In genomic region chr10:132448248-132448731, GRCh38 we compare ENCODE assay signal across 8 cellular contexts. TPM values are rescaled to one million over a fixed set of nuclear protein-coding genes. Genes with fewer than 3 reads are reported as not detected.
A peak's percentile ranks its signal among the peaks of the same experiment; 100 is the strongest.
DNase-seq lines count a peak whose midpoint lies in the region; ATAC-seq and TF ChIP-seq lines count a peak whose summit lies in the region.

No MANE protein-coding gene starts in this region.

- DNase-seq in activated T-cell treated with anti-CD3 and anti-CD28 coated beads for 1 hour (ENCODE audit: low read depth) (peak; percentile 31), Panc1 (ENCODE audit: low read depth, low spot score) (peak; percentile 69), dorsolateral prefrontal cortex (no peak)
- no peak for DNase-seq in activated T-cell treated with anti-CD3 and anti-CD28 coated beads, Interleukin-2, amount 50 U/mL, for 4 hours
- DNase-seq in activated naive CD8-positive, alpha-beta T cell treated with anti-CD3 and anti-CD28 coated beads, Interleukin-2, amount 10 ng/mL, durations not matched to agents 7 days and 5 days, result peak; percentile 78

- H3K27ac ChIP-seq in Panc1 (ENCODE audit: low read length) (peak overlapping the region; percentile 98), liver (ENCODE audit: low read depth in 1 of 2, low read length in 2 of 2) (peak overlapping the region in 1 of 2 donors; percentile 60), dorsolateral prefrontal cortex (peak overlapping the region in 2 of 59 donors; percentile 28 to 73)

- no peak for ATAC-seq in activated T-cell treated with anti-CD3 and anti-CD28 coated beads, Interleukin-2, amount 50 U/mL, for 4 hours
- ATAC-seq in Panc1, result peak; percentile 35
- peak; percentile 6 for ATAC-seq in activated naive CD8-positive, alpha-beta T cell treated with anti-CD3 and anti-CD28 coated beads, Interleukin-2, amount 10 ng/mL, durations not matched to agents 7 days and 5 days (ENCODE audit: low read depth)
- ATAC-seq in GM19467 (IDR thresholded peaks at IDR 0.05; ENCODE audit: unreplicated experiment), result no peak

- intact Hi-C loops in Panc1 (cut with micrococcal nuclease; ENCODE audit: unreplicated experiment), result no loop called here
- intact Hi-C loops in dorsolateral prefrontal cortex (cut with DNase I), result no loop called here

- H3K27me3 ChIP-seq in Panc1 (ENCODE audit: control insufficient read depth, insufficient read depth, low read length), result no peaks in the 10 kb centered on the region
- H3K27me3 ChIP-seq in liver (ENCODE audit: control insufficient read depth in 4 of 4, insufficient read depth in 4 of 4, low read length in 3 of 4), result no peaks in the 10 kb centered on the region
- no peaks in the 10 kb centered on the region for H3K27me3 ChIP-seq in dorsolateral prefrontal cortex

- CTCF ChIA-PET in Panc1 (lab: Charles Lee), result no interaction called here

- no peak for TF ChIP-seq RAD21 in liver (IDR thresholded peaks at IDR 0.05)

- no peak overlapping the region for H3K4me3 ChIP-seq in Panc1 (ENCODE audit: low read depth in 2 of 2, low read length in 2 of 2)
- no peak overlapping the region for H3K4me3 ChIP-seq in liver (ENCODE audit: low read depth in 1 of 3, low read length in 3 of 3)
- no peak overlapping the region for H3K4me3 ChIP-seq in dorsolateral prefrontal cortex

- POLR2A ChIA-PET in Panc1 (lab: Charles Lee), result no interaction called here
- POLR2A ChIA-PET in activated naive CD8-positive, alpha-beta T cell treated with anti-CD3 and anti-CD28 coated beads, Interleukin-2, amount 10 ng/mL, durations not matched to agents 7 days and 5 days (lab: Charles Lee), result interaction anchor here (1.3 to 3.2 kb wide), 8 partner anchors 26 to 214 kb away, joined by 3 to 38 read pairs (median 7); partner anchors contain the start of gene PWWP2B

- H3K36me3 ChIP-seq in Panc1 (ENCODE audit: control insufficient read depth, insufficient read depth, low read length), result no peaks in the 10 kb centered on the region
- H3K36me3 ChIP-seq in liver (ENCODE audit: control insufficient read depth in 4 of 4, insufficient read depth in 3 of 4, low read depth in 1 of 4, low read length in 3 of 4), result no peaks in the 10 kb centered on the region

- in situ Hi-C loops in Panc1 (cut with HindIII; ENCODE audit: low pct_unique_long_range_greater_than_20kb, low sequenced_read_pairs), result no loop called here

- no TSS peak for BruUV-seq in Panc1 (replicated peaks; lab: Mats Ljungman, UMichigan)

- peaks cover 45% of the 10 kb centered on the region for H3K4me1 Mint-ChIP-seq in activated T-cell treated with anti-CD3 and anti-CD28 coated beads, Interleukin-2, amount 50 U/mL, for 4 hours (ENCODE audit: low read depth)
- peaks cover 23% of the 10 kb centered on the region for H3K4me1 Mint-ChIP-seq in activated naive CD8-positive, alpha-beta T cell treated with anti-CD3 and anti-CD28 coated beads, Interleukin-2, amount 10 ng/mL, durations not matched to agents 7 days and 5 days
- H3K4me1 Mint-ChIP-seq in stimulated activated naive CD8-positive, alpha-beta T cell treated with anti-CD3 and anti-CD28 coated beads, Interleukin-15, Interleukin-2, amounts not matched to agents 100 ng/mL and 50 ng/mL, for 24 hours (ENCODE audit: low read depth), result peaks cover 43% of the 10 kb centered on the region

- no peaks in the 10 kb centered on the region for H3K27me3 Mint-ChIP-seq in activated T-cell treated with anti-CD3 and anti-CD28 coated beads, Interleukin-2, amount 50 U/mL, for 4 hours (ENCODE audit: low read depth)
- no peaks in the 10 kb centered on the region for H3K27me3 Mint-ChIP-seq in activated naive CD8-positive, alpha-beta T cell treated with anti-CD3 and anti-CD28 coated beads, Interleukin-2, amount 10 ng/mL, durations not matched to agents 7 days and 5 days
- no peaks in the 10 kb centered on the region for H3K27me3 Mint-ChIP-seq in stimulated activated naive CD8-positive, alpha-beta T cell treated with anti-CD3 and anti-CD28 coated beads, Interleukin-15, Interleukin-2, amounts not matched to agents 100 ng/mL and 50 ng/mL, for 24 hours

- H3K9me3 ChIP-seq in Panc1 (ENCODE audit: control insufficient read depth, insufficient read depth, low read depth, low read length), result no peaks in the 10 kb centered on the region
- no peaks in the 10 kb centered on the region for H3K9me3 ChIP-seq in liver (ENCODE audit: control insufficient read depth in 4 of 4, low read length in 3 of 4)

- H3K4me1 ChIP-seq in Panc1 (ENCODE audit: control insufficient read depth, insufficient read depth, low read length), result peaks cover 81% of the 10 kb centered on the region
- peaks cover 5 to 19% (median 14%) of the 10 kb centered on the region in 4 donors for H3K4me1 ChIP-seq in liver (ENCODE audit: control insufficient read depth in 4 of 4, insufficient read depth in 4 of 4, low read length in 3 of 4)

- peak overlapping the region; percentile 97 for H3K27ac Mint-ChIP-seq in activated naive CD8-positive, alpha-beta T cell treated with anti-CD3 and anti-CD28 coated beads, Interleukin-2, amount 10 ng/mL, durations not matched to agents 7 days and 5 days
- H3K27ac Mint-ChIP-seq in stimulated activated naive CD8-positive, alpha-beta T cell treated with anti-CD3 and anti-CD28 coated beads, Interleukin-15, Interleukin-2, amounts not matched to agents 100 ng/mL and 50 ng/mL, for 24 hours, result peak overlapping the region; percentile 88

- WGBS in liver, result 52% methylated on average over 15 of the region's 15 CpGs

- no peak overlapping the region for H3K9ac ChIP-seq in liver (ENCODE audit: low read depth in 1 of 2, low read length in 2 of 2)

- H3K36me3 Mint-ChIP-seq in activated T-cell treated with anti-CD3 and anti-CD28 coated beads, Interleukin-2, amount 50 U/mL, for 4 hours (ENCODE audit: insufficient read depth), result no peaks in the 10 kb centered on the region
- no peaks in the 10 kb centered on the region for H3K36me3 Mint-ChIP-seq in activated naive CD8-positive, alpha-beta T cell treated with anti-CD3 and anti-CD28 coated beads, Interleukin-2, amount 10 ng/mL, durations not matched to agents 7 days and 5 days
- H3K36me3 Mint-ChIP-seq in stimulated activated naive CD8-positive, alpha-beta T cell treated with anti-CD3 and anti-CD28 coated beads, Interleukin-15, Interleukin-2, amounts not matched to agents 100 ng/mL and 50 ng/mL, for 24 hours (ENCODE audit: low read depth), result no peaks in the 10 kb centered on the region

- no peak overlapping the region for H3K4me3 Mint-ChIP-seq in activated T-cell treated with anti-CD3 and anti-CD28 coated beads, Interleukin-2, amount 50 U/mL, for 4 hours
- peak overlapping the region; percentile 81 for H3K4me3 Mint-ChIP-seq in activated naive CD8-positive, alpha-beta T cell treated with anti-CD3 and anti-CD28 coated beads, Interleukin-2, amount 10 ng/mL, durations not matched to agents 7 days and 5 days
- peak overlapping the region; percentile 71 for H3K4me3 Mint-ChIP-seq in stimulated activated naive CD8-positive, alpha-beta T cell treated with anti-CD3 and anti-CD28 coated beads, Interleukin-15, Interleukin-2, amounts not matched to agents 100 ng/mL and 50 ng/mL, for 24 hours

- no peaks in the 10 kb centered on the region for H3K9me3 Mint-ChIP-seq in activated T-cell treated with anti-CD3 and anti-CD28 coated beads, Interleukin-2, amount 50 U/mL, for 4 hours
- no peaks in the 10 kb centered on the region for H3K9me3 Mint-ChIP-seq in activated naive CD8-positive, alpha-beta T cell treated with anti-CD3 and anti-CD28 coated beads, Interleukin-2, amount 10 ng/mL, durations not matched to agents 7 days and 5 days
- H3K9me3 Mint-ChIP-seq in stimulated activated naive CD8-positive, alpha-beta T cell treated with anti-CD3 and anti-CD28 coated beads, Interleukin-15, Interleukin-2, amounts not matched to agents 100 ng/mL and 50 ng/mL, for 24 hours, result no peaks in the 10 kb centered on the region

- no peak for TF ChIP-seq CTCF in Panc1 (IDR thresholded peaks at IDR 0.05)
- no peak for TF ChIP-seq CTCF in liver (IDR thresholded peaks at IDR 0.05; ENCODE audit: low read depth, low read length, missing input control)
- TF ChIP-seq CTCF in dorsolateral prefrontal cortex (IDR thresholded peaks at IDR 0.05 in 54 of 56, conservative IDR thresholded peaks at IDR 0.05 in 2 of 56; ENCODE audit: low read depth in 1 of 56, partially characterized antibody in 56 of 56), result no peak

TF ChIP-seq in liver, 16 proteins besides CTCF, POLR2A, EP300 and RAD21:
- TF ChIP-seq REST (IDR thresholded peaks at IDR 0.05) (no peak), FOXA2 (IDR thresholded peaks at IDR 0.05) (no peak), SP1 (IDR thresholded peaks at IDR 0.05) (peak; percentile 14), JUND (IDR thresholded peaks at IDR 0.05) (no peak)

RNA-seq across cellular contexts. Expression of gene PWWP2B, which starts 51.3 kb away (rescaled TPM):
- total RNA-seq in activated T-cell treated with anti-CD3 and anti-CD28 coated beads, Interleukin-2, amount 50 U/mL, for 4 hours, result 1 to 10 TPM; 3.3 to 4.3 (median 4.1) TPM
- total RNA-seq in Panc1 (2021; ENCODE audit: unreplicated experiment), result 51.6 TPM
- 56.2 TPM for polyA plus RNA-seq in Panc1 (2012; ENCODE audit: insufficient read length)
- 10 to 100 TPM; 16.6 to 17.1 TPM for total RNA-seq in activated naive CD8-positive, alpha-beta T cell treated with anti-CD3 and anti-CD28 coated beads, Interleukin-2, amount 10 ng/mL, durations not matched to agents 7 days and 5 days
- total RNA-seq in liver, result 1 to 10 TPM; 3.2 to 4.1 TPM
- polyA plus RNA-seq in liver, result 1 to 10 TPM in 1 of 2 donors, under 1 TPM in 1; 0.75 to 4.2 TPM
- 10 to 100 TPM in 118 of 120 experiments, 1 to 10 TPM in 2; 7.7 to 28.3 (median 17.8) TPM for total RNA-seq in dorsolateral prefrontal cortex

Comparison
In these comparisons a context has a peak if more than half of its experiments do, and no peak if none do; other contexts are left out.
1. DNase-seq: peak in activated T-cell treated with anti-CD3 and anti-CD28 coated beads for 1 hour (single experiment), Panc1 (single experiment) and activated naive CD8-positive, alpha-beta T cell treated with anti-CD3 and anti-CD28 coated beads, Interleukin-2, amount 10 ng/mL, durations not matched to agents 7 days and 5 days (single experiment); none in activated T-cell treated with anti-CD3 and anti-CD28 coated beads, Interleukin-2, amount 50 U/mL, for 4 hours (single experiment) and dorsolateral prefrontal cortex (0 of 10).
2. ATAC-seq: peak in Panc1 (single experiment) and activated naive CD8-positive, alpha-beta T cell treated with anti-CD3 and anti-CD28 coated beads, Interleukin-2, amount 10 ng/mL, durations not matched to agents 7 days and 5 days (single experiment); none in activated T-cell treated with anti-CD3 and anti-CD28 coated beads, Interleukin-2, amount 50 U/mL, for 4 hours (0 of 2) and GM19467 (single experiment).